1 cellular context compared by ENCODE assay signal in the genomic region with DNA sequence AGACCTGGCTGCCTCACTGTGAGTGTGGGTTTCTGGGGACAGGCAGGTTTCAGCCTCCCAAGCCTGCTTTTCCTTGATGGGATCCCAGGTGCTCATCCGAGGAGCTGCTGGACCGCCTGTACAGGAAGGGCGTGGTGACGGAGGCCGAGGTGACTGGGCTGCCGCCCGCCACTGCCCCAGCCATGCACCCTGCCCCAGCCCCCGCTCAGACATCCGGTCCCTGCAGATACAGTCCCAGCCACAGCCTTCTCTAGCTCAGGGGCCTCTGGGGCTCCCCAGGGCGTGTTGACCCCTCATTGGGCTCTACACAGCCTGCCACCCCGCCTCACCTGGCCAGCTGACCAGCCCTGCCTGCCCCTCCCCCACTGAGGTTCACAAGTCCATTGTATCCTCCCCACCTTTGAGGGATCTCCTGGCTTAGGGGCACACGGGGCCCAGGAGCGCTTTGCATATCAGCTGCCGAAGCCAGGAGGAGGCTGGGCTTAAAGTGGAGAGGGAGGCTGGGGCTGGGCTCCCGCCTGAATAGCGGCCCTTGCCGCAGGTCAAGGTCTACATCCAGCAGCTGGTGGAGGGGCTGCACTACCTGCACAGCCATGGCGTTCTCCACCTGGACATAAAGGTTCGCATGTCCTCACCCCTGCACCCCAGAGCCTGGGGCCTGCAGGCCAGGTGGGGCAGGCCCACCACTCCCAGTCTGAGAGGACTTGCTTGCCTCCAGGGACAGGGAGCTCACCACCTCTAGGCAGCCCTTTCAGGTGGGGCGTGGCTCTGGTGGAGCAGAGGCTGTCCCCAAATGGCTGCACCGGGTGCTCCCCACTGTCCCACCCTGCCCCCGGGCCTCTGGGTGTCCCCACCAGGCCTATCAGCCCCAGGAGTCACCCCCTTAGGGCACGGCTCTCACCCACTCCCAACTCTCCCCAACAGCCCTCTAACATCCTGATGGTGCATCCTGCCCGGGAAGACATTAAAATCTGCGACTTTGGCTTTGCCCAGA.
A peak's percentile ranks its signal among the peaks of the same experiment; 100 is the strongest.
TF ChIP-seq lines count a peak whose summit lies in the region.

No MANE protein-coding gene starts in this region.

TF ChIP-seq in K562, 482 proteins besides CTCF, POLR2A, EP300 and RAD21 (continued from another document and continues in another):
- TF ChIP-seq, protein P1, sequence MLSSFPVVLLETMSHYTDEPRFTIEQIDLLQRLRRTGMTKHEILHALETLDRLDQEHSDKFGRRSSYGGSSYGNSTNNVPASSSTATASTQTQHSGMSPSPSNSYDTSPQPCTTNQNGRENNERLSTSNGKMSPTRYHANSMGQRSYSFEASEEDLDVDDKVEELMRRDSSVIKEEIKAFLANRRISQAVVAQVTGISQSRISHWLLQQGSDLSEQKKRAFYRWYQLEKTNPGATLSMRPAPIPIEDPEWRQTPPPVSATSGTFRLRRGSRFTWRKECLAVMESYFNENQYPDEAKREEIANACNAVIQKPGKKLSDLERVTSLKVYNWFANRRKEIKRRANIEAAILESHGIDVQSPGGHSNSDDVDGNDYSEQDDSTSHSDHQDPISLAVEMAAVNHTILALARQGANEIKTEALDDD (IDR thresholded peaks at IDR 0.05) = 0 out of 2 replicates have a peak, but pooled peaks have one; percentile 15
- peak; percentile 100 for TF ChIP-seq ETV5 (CRISPR knock-in tag; IDR thresholded peaks at IDR 0.05; ENCODE audit: low read depth)
- TF ChIP-seq KAT7 (CRISPR knock-in tag; IDR thresholded peaks at IDR 0.05; ENCODE audit: borderline replicate concordance) = 0 out of 2 replicates have a peak, but pooled peaks have one; percentile 71
- TF ChIP-seq TAL1 (IDR thresholded peaks at IDR 0.05) = peak; percentile 42; the same call in 1 of the 2 replicates
- peak in 1 of 2 experiments; percentile 76; a peak in 3 of 4 replicates for TF ChIP-seq RCOR1 (IDR thresholded peaks at IDR 0.05; ENCODE audit: borderline replicate concordance in 1 of 2, low read depth in 2 of 2, low read length in 2 of 2)
- TF ChIP-seq DNMT1 (IDR thresholded peaks at IDR 0.05) = no peak
- TF ChIP-seq ZNF507 (tag; conservative IDR thresholded peaks at IDR 0.05) = no peak
- TF ChIP-seq HMGN3 (IDR thresholded peaks at IDR 0.05; ENCODE audit: borderline replicate concordance, extremely low read depth, insufficient read length, low read depth, low read length) = peak; percentile 96
- no peak for TF ChIP-seq ZSCAN29 (IDR thresholded peaks at IDR 0.05)
- peak; percentile 64 for TF ChIP-seq DMBX1 (CRISPR knock-in tag; IDR thresholded peaks at IDR 0.05; ENCODE audit: borderline replicate concordance)
- TF ChIP-seq ZNF324 (CRISPR knock-in tag; IDR thresholded peaks at IDR 0.05) = no peak
- no peak for TF ChIP-seq NFATC3 (IDR thresholded peaks at IDR 0.05)
- peak; percentile 74 for TF ChIP-seq SMARCE1 (IDR thresholded peaks at IDR 0.05)
- TF ChIP-seq KDM1A (IDR thresholded peaks at IDR 0.05) = peak; percentile 92 to 97
- peak; percentile 65 for TF ChIP-seq POLR2B (IDR thresholded peaks at IDR 0.05; ENCODE audit: low read depth, partially characterized antibody)
- no peak for TF ChIP-seq ZNF551 (CRISPR knock-in tag; IDR thresholded peaks at IDR 0.05)
- peak; percentile 95; the same call in 1 of the 2 replicates for TF ChIP-seq ZBTB7A (IDR thresholded peaks at IDR 0.05; ENCODE audit: borderline replicate concordance, control insufficient read depth, low read depth, low read length)
- TF ChIP-seq ATF7 (IDR thresholded peaks at IDR 0.05) = peak; percentile 60; the same call in 1 of the 2 replicates
- TF ChIP-seq TCF3 (CRISPR knock-in tag; IDR thresholded peaks at IDR 0.05) = peak; percentile 69
- TF ChIP-seq LCOR (CRISPR knock-in tag; IDR thresholded peaks at IDR 0.05) = peak; percentile 47; the same call in 1 of the 2 replicates
- peak; percentile 81 for TF ChIP-seq EGR1 (conservative IDR thresholded peaks at IDR 0.05)
- peak; percentile 80 for TF ChIP-seq CXXC5 (CRISPR knock-in tag; IDR thresholded peaks at IDR 0.05)
- TF ChIP-seq, protein P2, sequence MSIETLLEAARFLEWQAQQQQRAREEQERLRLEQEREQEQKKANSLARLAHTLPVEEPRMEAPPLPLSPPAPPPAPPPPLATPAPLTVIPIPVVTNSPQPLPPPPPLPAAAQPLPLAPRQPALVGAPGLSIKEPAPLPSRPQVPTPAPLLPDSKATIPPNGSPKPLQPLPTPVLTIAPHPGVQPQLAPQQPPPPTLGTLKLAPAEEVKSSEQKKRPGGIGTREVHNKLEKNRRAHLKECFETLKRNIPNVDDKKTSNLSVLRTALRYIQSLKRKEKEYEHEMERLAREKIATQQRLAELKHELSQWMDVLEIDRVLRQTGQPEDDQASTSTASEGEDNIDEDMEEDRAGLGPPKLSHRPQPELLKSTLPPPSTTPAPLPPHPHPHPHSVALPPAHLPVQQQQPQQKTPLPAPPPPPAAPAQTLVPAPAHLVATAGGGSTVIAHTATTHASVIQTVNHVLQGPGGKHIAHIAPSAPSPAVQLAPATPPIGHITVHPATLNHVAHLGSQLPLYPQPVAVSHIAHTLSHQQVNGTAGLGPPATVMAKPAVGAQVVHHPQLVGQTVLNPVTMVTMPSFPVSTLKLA (conservative IDR thresholded peaks at IDR 0.05) = peak in 1 of 2 experiments; percentile 86; a peak in 3 of 4 replicates
- peak; percentile 81 for TF ChIP-seq FIP1L1 (IDR thresholded peaks at IDR 0.05; ENCODE audit: low read depth, low read length, poor library complexity, severe bottlenecking)
- TF ChIP-seq, protein P3, sequence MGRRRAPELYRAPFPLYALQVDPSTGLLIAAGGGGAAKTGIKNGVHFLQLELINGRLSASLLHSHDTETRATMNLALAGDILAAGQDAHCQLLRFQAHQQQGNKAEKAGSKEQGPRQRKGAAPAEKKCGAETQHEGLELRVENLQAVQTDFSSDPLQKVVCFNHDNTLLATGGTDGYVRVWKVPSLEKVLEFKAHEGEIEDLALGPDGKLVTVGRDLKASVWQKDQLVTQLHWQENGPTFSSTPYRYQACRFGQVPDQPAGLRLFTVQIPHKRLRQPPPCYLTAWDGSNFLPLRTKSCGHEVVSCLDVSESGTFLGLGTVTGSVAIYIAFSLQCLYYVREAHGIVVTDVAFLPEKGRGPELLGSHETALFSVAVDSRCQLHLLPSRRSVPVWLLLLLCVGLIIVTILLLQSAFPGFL (CRISPR knock-in tag; IDR thresholded peaks at IDR 0.05) = peak; percentile 39; the same call in 1 of the 2 replicates
- TF ChIP-seq CREB1 (IDR thresholded peaks at IDR 0.05) = peak; percentile 65
- peak; percentile 49; the same call in 1 of the 2 replicates for TF ChIP-seq CREB1 (CRISPR knock-in tag; IDR thresholded peaks at IDR 0.05)
- no peak for TF ChIP-seq ZC3H8 (IDR thresholded peaks at IDR 0.05)
- TF ChIP-seq, protein P4, sequence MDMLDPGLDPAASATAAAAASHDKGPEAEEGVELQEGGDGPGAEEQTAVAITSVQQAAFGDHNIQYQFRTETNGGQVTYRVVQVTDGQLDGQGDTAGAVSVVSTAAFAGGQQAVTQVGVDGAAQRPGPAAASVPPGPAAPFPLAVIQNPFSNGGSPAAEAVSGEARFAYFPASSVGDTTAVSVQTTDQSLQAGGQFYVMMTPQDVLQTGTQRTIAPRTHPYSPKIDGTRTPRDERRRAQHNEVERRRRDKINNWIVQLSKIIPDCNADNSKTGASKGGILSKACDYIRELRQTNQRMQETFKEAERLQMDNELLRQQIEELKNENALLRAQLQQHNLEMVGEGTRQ (CRISPR knock-in tag; IDR thresholded peaks at IDR 0.05) = peak; percentile 17; the same call in 1 of the 2 replicates
- 0 out of 2 replicates have a peak, but pooled peaks have one; percentile 81 for TF ChIP-seq NBN (IDR thresholded peaks at IDR 0.05; ENCODE audit: low read depth)
- peak; percentile 87 for TF ChIP-seq MYNN (IDR thresholded peaks at IDR 0.05)
- no peak for TF ChIP-seq MYNN (CRISPR knock-in tag; IDR thresholded peaks at IDR 0.05)
- TF ChIP-seq, protein P5, sequence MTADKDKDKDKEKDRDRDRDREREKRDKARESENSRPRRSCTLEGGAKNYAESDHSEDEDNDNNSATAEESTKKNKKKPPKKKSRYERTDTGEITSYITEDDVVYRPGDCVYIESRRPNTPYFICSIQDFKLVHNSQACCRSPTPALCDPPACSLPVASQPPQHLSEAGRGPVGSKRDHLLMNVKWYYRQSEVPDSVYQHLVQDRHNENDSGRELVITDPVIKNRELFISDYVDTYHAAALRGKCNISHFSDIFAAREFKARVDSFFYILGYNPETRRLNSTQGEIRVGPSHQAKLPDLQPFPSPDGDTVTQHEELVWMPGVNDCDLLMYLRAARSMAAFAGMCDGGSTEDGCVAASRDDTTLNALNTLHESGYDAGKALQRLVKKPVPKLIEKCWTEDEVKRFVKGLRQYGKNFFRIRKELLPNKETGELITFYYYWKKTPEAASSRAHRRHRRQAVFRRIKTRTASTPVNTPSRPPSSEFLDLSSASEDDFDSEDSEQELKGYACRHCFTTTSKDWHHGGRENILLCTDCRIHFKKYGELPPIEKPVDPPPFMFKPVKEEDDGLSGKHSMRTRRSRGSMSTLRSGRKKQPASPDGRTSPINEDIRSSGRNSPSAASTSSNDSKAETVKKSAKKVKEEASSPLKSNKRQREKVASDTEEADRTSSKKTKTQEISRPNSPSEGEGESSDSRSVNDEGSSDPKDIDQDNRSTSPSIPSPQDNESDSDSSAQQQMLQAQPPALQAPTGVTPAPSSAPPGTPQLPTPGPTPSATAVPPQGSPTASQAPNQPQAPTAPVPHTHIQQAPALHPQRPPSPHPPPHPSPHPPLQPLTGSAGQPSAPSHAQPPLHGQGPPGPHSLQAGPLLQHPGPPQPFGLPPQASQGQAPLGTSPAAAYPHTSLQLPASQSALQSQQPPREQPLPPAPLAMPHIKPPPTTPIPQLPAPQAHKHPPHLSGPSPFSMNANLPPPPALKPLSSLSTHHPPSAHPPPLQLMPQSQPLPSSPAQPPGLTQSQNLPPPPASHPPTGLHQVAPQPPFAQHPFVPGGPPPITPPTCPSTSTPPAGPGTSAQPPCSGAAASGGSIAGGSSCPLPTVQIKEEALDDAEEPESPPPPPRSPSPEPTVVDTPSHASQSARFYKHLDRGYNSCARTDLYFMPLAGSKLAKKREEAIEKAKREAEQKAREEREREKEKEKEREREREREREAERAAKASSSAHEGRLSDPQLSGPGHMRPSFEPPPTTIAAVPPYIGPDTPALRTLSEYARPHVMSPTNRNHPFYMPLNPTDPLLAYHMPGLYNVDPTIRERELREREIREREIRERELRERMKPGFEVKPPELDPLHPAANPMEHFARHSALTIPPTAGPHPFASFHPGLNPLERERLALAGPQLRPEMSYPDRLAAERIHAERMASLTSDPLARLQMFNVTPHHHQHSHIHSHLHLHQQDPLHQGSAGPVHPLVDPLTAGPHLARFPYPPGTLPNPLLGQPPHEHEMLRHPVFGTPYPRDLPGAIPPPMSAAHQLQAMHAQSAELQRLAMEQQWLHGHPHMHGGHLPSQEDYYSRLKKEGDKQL (CRISPR knock-in tag; IDR thresholded peaks at IDR 0.05; ENCODE audit: borderline replicate concordance) = 0 out of 2 replicates have a peak, but pooled peaks have one; percentile 19
- 0 out of 4 replicates have a peak, but pooled peaks of 1 of the 2 experiments have one; percentile 64 for TF ChIP-seq SRF (CRISPR knock-in tag; IDR thresholded peaks at IDR 0.05)
- peak; percentile 84; the same call in 1 of the 2 replicates for TF ChIP-seq ZC3H4 (CRISPR knock-in tag; IDR thresholded peaks at IDR 0.05; ENCODE audit: borderline replicate concordance)
- TF ChIP-seq ZNF668 (CRISPR knock-in tag; IDR thresholded peaks at IDR 0.05) = peak; percentile 39; the same call in 1 of the 2 replicates
- peak; percentile 32 for TF ChIP-seq HNRNPLL (IDR thresholded peaks at IDR 0.05; ENCODE audit: low read depth, low read length, poor library complexity, severe bottlenecking)
- TF ChIP-seq, protein P6, sequence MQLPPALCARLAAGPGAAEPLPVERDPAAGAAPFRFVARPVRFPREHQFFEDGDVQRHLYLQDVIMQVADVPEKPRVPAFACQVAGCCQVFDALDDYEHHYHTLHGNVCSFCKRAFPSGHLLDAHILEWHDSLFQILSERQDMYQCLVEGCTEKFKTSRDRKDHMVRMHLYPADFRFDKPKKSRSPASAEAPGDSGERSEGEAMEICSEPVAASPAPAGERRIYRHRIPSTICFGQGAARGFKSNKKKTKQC (CRISPR knock-in tag; IDR thresholded peaks at IDR 0.05) = no peak; the same call in 1 of the 2 replicates
- TF ChIP-seq TAF1 (IDR thresholded peaks at IDR 0.05; ENCODE audit: control insufficient read depth, extremely low read depth, insufficient read depth, low read length, severe bottlenecking) = peak; percentile 28
- TF ChIP-seq RAD51 (IDR thresholded peaks at IDR 0.05; ENCODE audit: borderline replicate concordance, low read depth) = no peak; the same call in 1 of the 2 replicates
- TF ChIP-seq GABPB1 (CRISPR knock-in tag; IDR thresholded peaks at IDR 0.05) = peak; percentile 74
- peak; percentile 74; the same call in 1 of the 2 replicates for TF ChIP-seq KLF16 (IDR thresholded peaks at IDR 0.05)
- no peak for TF ChIP-seq ZNF134 (CRISPR knock-in tag; conservative IDR thresholded peaks at IDR 0.05)
- TF ChIP-seq TOE1 (IDR thresholded peaks at IDR 0.05; ENCODE audit: borderline replicate concordance) = peak; percentile 56; the same call in 1 of the 2 replicates
- TF ChIP-seq TOE1 (CRISPR knock-in tag; IDR thresholded peaks at IDR 0.05; ENCODE audit: borderline replicate concordance, low read depth) = no peak
- peak; percentile 85 for TF ChIP-seq POLR2G (IDR thresholded peaks at IDR 0.05; ENCODE audit: low read depth, low read length)
- no peak for TF ChIP-seq ZNF121 (CRISPR knock-in tag; conservative IDR thresholded peaks at IDR 0.05)
- TF ChIP-seq, protein P7, sequence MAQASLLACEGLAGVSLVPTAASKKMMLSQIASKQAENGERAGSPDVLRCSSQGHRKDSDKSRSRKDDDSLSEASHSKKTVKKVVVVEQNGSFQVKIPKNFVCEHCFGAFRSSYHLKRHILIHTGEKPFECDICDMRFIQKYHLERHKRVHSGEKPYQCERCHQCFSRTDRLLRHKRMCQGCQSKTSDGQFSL (CRISPR knock-in tag; IDR thresholded peaks at IDR 0.05) = 0 out of 2 replicates have a peak, but pooled peaks have one; percentile 48
- TF ChIP-seq, protein P7 (tag; IDR thresholded peaks at IDR 0.05) = 0 out of 4 replicates have a peak, but pooled peaks of 1 of the 2 experiments have one; percentile 16
- peak; percentile 48 to 53 for TF ChIP-seq NRF1 (conservative IDR thresholded peaks at IDR 0.05 in 1 of 2, IDR thresholded peaks at IDR 0.05 in 1 of 2)
- TF ChIP-seq PTBP1 (IDR thresholded peaks at IDR 0.05; ENCODE audit: low read depth, low read length) = 0 out of 2 replicates have a peak, but pooled peaks have one; percentile 85
- peak; percentile 75 for TF ChIP-seq MYC (IDR thresholded peaks at IDR 0.05; ENCODE audit: low read depth, low read length)
- no peak; the same call in 1 of the 2 replicates for TF ChIP-seq MYC (CRISPR knock-in tag; IDR thresholded peaks at IDR 0.05; ENCODE audit: borderline replicate concordance, low read depth)
